Comparison of ENCODE assay signal across 8 cellular contexts in genomic region chr6:152635949-152636674, GRCh38.
A peak's percentile ranks its signal among the peaks of the same experiment; 100 is the strongest.
DNase-seq lines count a peak whose midpoint lies in the region; ATAC-seq, FAIRE-seq and TF ChIP-seq lines count a peak whose summit lies in the region.

No MANE protein-coding gene starts in this region.

- H3K4me3 ChIP-seq in GM12864 (ENCODE audit: low read depth, low read length) (peak overlapping the region; percentile 8), astrocyte of the spinal cord (ENCODE audit: low read depth, low read length) (peak overlapping the region; percentile 47), iPS-11a (ENCODE audit: low read depth, low read length) (peak overlapping the region; percentile 53)

- TF ChIP-seq CTCF in GM12864 (IDR thresholded peaks at IDR 0.05; ENCODE audit: low read depth, low read length, missing control alignments) (no peak), astrocyte of the spinal cord (IDR thresholded peaks at IDR 0.05; ENCODE audit: low read depth, low read length) (no peak), D721Med (IDR thresholded peaks at IDR 0.05; ENCODE audit: insufficient read depth, missing control alignments) (no peak)

- ATAC-seq in HG02938 (IDR thresholded peaks at IDR 0.05; ENCODE audit: unreplicated experiment) = peak; percentile 39

- FAIRE-seq in D721Med (lab: Jason Lieb, UNC) = no peak

- in situ Hi-C loops in astrocyte of the spinal cord (cut with HindIII; ENCODE audit: low sequenced_read_pairs) = no loop called here

- DNase-seq in GM12864 (ENCODE audit: low read depth) = no peak
- DNase-seq in astrocyte of the spinal cord (ENCODE audit: low read depth, low spot score) = peak; percentile 24
- peak; percentile 80 for DNase-seq in retina
- no peak for DNase-seq in effector CD8-positive, alpha-beta T cell (lab: John Stamatoyannopoulos, UW)
- no peak for DNase-seq in NOMO-1 treated with dmso at 0.1 percent for 144 hours (lab: John Stamatoyannopoulos, UW; ENCODE audit: unreplicated experiment)
- DNase-seq in D721Med (ENCODE audit: insufficient read length, low spot score) = no peak

Comparison
In these comparisons a context has a peak if more than half of its experiments do, and no peak if none do; other contexts are left out.
1. DNase-seq: peak in astrocyte of the spinal cord (single experiment) and retina (single experiment); none in GM12864 (single experiment), effector CD8-positive, alpha-beta T cell (single experiment), NOMO-1 treated with dmso at 0.1 percent for 144 hours (single experiment) and D721Med (single experiment).
2. Peak in every context shown above with its lines, with median percentiles within 50 percentile points of each other: H3K4me3 ChIP-seq.